ENCODE assay signal across 24 cellular contexts in the genomic region with DNA sequence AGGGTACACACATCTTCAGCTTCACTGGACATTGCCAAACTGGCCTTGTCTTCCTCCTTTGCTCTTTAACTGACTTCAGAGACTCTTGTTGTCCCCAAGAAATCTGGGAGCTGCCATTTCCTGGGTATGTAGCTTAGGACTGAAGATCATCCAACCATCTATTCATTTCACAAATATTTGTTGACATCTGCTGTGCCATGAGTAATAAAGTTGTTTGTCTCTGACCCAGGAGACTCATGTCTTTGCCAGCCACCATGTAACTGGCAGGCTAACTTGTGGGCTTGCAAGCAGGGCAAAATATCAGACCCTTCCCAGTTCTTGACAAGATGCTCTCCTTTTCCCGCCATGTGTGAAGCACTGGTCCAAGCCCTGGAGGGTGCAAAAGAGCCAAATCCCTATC. TPM values are rescaled to one million over a fixed set of nuclear protein-coding genes. Genes with fewer than 3 reads are reported as not detected.
"Had no signal": no experiment of that assay in that cellular context is flagged by ENCODE, and none has a peak within 500 bp of the region (broad histone marks: within the 10 kb centered on the region; RNA-seq: fewer than 3 reads in every experiment).

No MANE protein-coding gene starts in this region.

- H3K9ac ChIP-seq: neural progenitor cell, parathyroid adenoma had no signal

- H3K9me3 ChIP-seq: left ventricle myocardium inferior, neutrophil, right atrium auricular region, right lobe of liver, spleen, suprapubic skin, thoracic aorta, tibial artery, uterus had no signal

- ATAC-seq: natural killer cell; right lobe of liver; stimulated activated effector memory CD8-positive, alpha-beta T cell treated with anti-CD3 and anti-CD28 coated beads, Interleukin-12 subunit alpha, Interleukin-12 subunit beta, amount 100 ng/mL, for 72 hours had no signal

- H3K4me3 ChIP-seq: hepatocyte, left ventricle myocardium inferior, lung, neural progenitor cell, right atrium auricular region, right lobe of liver, spleen, suprapubic skin, thoracic aorta, tibial artery, uterus had no signal

- DNase-seq: islet precursor cell; left ventricle myocardium inferior; mesendoderm; naive B cell; natural killer cell; nephron progenitor cell; occipital lobe; right lobe of liver; small intestine; spleen; stimulated activated CD4-positive, alpha-beta T cell treated with anti-CD3 and anti-CD28 coated beads, Interleukin-4, amount 100 ng/mL, for 24 hours; stimulated activated naive CD4-positive, alpha-beta T cell; tibial artery; uterus had no signal

- H3K79me2 ChIP-seq: hepatocyte, parathyroid adenoma had no signal

- H3K4me2 ChIP-seq: hepatocyte, neural progenitor cell had no signal

- H3K27ac ChIP-seq: hepatocyte, left ventricle myocardium inferior, neural progenitor cell, neutrophil, parathyroid adenoma, right atrium auricular region, right lobe of liver, spleen, suprapubic skin, thoracic aorta, tibial artery, uterus had no signal

- H3K4me1 ChIP-seq: left ventricle myocardium inferior, neural progenitor cell, parathyroid adenoma, right atrium auricular region, right lobe of liver, uterus had no signal

- H3K36me3 ChIP-seq: left ventricle myocardium inferior, neural progenitor cell, neutrophil, right atrium auricular region, right lobe of liver, spleen, suprapubic skin, thoracic aorta, tibial artery, uterus had no signal

- H2AFZ ChIP-seq: hepatocyte, neural progenitor cell, parathyroid adenoma had no signal

- H3K27me3 ChIP-seq: hepatocyte, right atrium auricular region, right lobe of liver, suprapubic skin, tibial artery, uterus had no signal

RNA-seq across cellular contexts. Expression of a gene that starts 33.0 kb away (rescaled TPM):
- total RNA-seq: pulmonary artery endothelial cell had no signal
